Comparison of ENCODE assay signal across 8 cellular contexts in the genomic region with DNA sequence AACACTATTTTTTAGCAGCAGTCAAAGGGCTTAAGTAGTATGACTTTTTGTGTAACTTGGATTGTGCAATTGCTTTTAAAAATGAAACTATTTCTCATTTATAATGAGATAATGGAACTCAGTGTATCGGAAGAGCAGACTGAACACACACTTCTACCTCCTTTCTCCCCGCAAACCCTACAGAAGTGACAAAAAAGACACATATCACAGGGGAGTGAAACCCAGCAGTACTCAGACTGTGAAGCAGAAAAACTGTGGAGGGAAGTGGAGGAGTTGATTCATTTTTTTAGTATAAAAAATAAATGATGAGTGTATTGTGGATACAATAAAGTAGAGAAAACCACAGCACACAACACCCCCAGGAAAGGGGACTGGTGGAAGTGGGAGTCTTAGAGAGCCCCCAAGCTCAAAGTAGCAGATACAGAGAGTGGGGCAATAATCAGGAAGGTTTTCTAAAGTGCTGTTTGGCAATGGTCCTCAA.
DNase-seq lines count a peak whose midpoint lies in the region; ATAC-seq and TF ChIP-seq lines count a peak whose summit lies in the region.

No MANE protein-coding gene starts in this region.

- TF ChIP-seq CTCF in parathyroid adenoma (IDR thresholded peaks at IDR 0.05): no peak

- H2AFZ ChIP-seq in parathyroid adenoma: no peak overlapping the region

- H3K9ac ChIP-seq in parathyroid adenoma: no peak overlapping the region

- H3K4me2 ChIP-seq in parathyroid adenoma (ENCODE audit: low read length): no peak overlapping the region

- no peaks in the 10 kb centered on the region for H3K4me1 ChIP-seq in parathyroid adenoma

- no peaks in the 10 kb centered on the region for H3K27me3 ChIP-seq in parathyroid adenoma (ENCODE audit: control insufficient read depth, insufficient read depth, low read length)

- H3K36me3 ChIP-seq in parathyroid adenoma (ENCODE audit: control insufficient read depth, insufficient read depth, low read length): no peaks in the 10 kb centered on the region

- H3K9me3 ChIP-seq in parathyroid adenoma (ENCODE audit: control insufficient read depth, low read length): no peaks in the 10 kb centered on the region

- intact Hi-C loops in head of caudate nucleus (cut with DNase I): no loop called here

- H3K27ac ChIP-seq in parathyroid adenoma: peak overlapping the region; percentile 54

- no peak overlapping the region for H3K4me3 ChIP-seq in parathyroid adenoma (ENCODE audit: low read depth, low read length)

- H3K79me2 ChIP-seq in parathyroid adenoma: no peaks in the 10 kb centered on the region

- DNase-seq in central memory CD4-positive, alpha-beta T cell: peak; percentile 10
- DNase-seq in head of caudate nucleus: no peak
- DNase-seq in NCI-H1048 (lab: John Stamatoyannopoulos, UW): no peak

- ATAC-seq in GM18511 (IDR thresholded peaks at IDR 0.05; ENCODE audit: unreplicated experiment): peak; percentile 72
- ATAC-seq in HG03159 (IDR thresholded peaks at IDR 0.05; ENCODE audit: unreplicated experiment): peak; percentile 80
- no peak for ATAC-seq in HG02763 (IDR thresholded peaks at IDR 0.05; ENCODE audit: unreplicated experiment)
- no peak for ATAC-seq in HG03565 (IDR thresholded peaks at IDR 0.05; ENCODE audit: unreplicated experiment)

Comparison
In these comparisons a context has a peak if more than half of its experiments do, and no peak if none do; other contexts are left out.
1. ATAC-seq: peak in GM18511 (single experiment) and HG03159 (single experiment); none in HG02763 (single experiment) and HG03565 (single experiment).